ENCODE assay signal across 1 cellular context in the genomic region with DNA sequence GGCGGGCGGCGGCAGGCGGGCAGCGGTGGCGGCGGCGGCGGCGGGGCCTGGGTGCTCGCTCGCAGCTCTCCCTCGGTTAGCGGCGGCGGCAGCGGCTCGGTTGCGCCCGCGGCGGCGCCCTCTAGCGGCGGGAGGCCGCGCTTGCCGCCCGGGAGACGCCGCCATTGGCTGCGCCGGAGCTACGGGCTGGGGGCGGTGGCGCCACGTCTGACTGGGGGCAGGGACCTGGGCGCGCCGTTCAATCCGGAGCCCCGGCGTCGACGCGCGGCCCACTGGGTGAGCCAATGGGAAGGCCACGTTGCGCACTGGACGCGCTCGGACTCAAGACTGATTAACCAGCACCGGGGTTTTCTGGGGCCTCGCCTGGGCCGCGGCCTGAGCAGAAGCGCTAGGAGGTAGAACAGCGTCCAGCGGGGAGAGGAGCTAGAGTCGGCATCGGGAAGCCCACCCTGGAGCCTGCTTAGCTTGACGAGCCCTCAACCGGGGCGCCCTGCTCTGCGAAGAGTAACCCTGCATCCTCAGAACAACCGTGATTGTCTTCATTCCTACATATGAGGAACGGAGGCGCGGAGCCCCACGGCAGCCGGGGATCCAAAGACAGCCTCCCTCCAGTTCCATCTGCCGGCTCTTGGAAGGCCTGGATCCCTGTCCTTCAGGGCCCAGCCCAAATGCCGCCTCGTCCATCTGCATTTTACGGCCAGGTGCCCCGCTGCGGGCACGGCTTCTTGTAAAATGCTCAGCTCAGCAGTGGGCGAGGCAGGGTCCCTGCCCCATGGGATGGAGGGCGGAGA.
TF ChIP-seq lines count a peak whose summit lies in the region.

A gene with protein sequence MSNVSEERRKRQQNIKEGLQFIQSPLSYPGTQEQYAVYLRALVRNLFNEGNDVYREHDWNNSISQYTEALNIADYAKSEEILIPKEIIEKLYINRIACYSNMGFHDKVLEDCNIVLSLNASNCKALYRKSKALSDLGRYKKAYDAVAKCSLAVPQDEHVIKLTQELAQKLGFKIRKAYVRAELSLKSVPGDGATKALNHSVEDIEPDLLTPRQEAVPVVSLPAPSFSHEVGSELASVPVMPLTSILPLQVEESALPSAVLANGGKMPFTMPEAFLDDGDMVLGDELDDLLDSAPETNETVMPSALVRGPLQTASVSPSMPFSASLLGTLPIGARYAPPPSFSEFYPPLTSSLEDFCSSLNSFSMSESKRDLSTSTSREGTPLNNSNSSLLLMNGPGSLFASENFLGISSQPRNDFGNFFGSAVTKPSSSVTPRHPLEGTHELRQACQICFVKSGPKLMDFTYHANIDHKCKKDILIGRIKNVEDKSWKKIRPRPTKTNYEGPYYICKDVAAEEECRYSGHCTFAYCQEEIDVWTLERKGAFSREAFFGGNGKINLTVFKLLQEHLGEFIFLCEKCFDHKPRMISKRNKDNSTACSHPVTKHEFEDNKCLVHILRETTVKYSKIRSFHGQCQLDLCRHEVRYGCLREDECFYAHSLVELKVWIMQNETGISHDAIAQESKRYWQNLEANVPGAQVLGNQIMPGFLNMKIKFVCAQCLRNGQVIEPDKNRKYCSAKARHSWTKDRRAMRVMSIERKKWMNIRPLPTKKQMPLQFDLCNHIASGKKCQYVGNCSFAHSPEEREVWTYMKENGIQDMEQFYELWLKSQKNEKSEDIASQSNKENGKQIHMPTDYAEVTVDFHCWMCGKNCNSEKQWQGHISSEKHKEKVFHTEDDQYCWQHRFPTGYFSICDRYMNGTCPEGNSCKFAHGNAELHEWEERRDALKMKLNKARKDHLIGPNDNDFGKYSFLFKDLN (minus strand): TSS at position 93 of the 791 bp plus-strand sequence. CDS start 14,904 bp downstream, outside the sequence.

TF ChIP-seq in GM12878, 131 proteins besides CTCF, POLR2A, EP300 and RAD21 (continued from another document and continues in another):
- TF ChIP-seq, protein P1, sequence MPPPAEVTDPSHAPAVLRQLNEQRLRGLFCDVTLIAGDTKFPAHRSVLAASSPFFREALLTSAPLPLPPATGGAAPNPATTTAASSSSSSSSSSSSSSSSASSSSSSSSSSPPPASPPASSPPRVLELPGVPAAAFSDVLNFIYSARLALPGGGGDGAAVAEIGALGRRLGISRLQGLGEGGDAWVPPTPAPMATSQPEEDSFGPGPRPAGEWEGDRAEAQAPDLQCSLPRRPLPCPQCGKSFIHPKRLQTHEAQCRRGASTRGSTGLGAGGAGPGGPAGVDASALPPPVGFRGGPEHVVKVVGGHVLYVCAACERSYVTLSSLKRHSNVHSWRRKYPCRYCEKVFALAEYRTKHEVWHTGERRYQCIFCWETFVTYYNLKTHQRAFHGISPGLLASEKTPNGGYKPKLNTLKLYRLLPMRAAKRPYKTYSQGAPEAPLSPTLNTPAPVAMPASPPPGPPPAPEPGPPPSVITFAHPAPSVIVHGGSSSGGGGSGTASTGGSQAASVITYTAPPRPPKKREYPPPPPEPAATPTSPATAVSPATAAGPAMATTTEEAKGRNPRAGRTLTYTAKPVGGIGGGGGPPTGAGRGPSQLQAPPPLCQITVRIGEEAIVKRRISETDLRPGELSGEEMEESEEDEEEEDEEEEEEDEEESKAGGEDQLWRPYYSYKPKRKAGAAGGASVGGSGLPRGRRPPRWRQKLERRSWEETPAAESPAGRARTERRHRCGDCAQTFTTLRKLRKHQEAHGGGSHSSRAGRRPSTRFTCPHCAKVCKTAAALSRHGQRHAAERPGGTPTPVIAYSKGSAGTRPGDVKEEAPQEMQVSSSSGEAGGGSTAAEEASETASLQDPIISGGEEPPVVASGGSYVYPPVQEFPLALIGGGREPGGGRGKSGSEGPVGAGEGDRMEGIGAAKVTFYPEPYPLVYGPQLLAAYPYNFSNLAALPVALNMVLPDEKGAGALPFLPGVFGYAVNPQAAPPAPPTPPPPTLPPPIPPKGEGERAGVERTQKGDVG (CRISPR knock-in tag; IDR thresholded peaks at IDR 0.05) = no peak
- TF ChIP-seq, protein P2, sequence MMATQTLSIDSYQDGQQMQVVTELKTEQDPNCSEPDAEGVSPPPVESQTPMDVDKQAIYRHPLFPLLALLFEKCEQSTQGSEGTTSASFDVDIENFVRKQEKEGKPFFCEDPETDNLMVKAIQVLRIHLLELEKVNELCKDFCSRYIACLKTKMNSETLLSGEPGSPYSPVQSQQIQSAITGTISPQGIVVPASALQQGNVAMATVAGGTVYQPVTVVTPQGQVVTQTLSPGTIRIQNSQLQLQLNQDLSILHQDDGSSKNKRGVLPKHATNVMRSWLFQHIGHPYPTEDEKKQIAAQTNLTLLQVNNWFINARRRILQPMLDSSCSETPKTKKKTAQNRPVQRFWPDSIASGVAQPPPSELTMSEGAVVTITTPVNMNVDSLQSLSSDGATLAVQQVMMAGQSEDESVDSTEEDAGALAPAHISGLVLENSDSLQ (IDR thresholded peaks at IDR 0.05) = peak; percentile 43; the same call in 1 of the 2 replicates
- TF ChIP-seq JUND (IDR thresholded peaks at IDR 0.05; ENCODE audit: low read depth, low read length) (no peak), BHLHE40 (IDR thresholded peaks at IDR 0.05; ENCODE audit: borderline replicate concordance in 1 of 2, low read depth in 2 of 2, low read length in 1 of 2) (peak in 1 of 2 experiments; percentile 78; a peak in 2 of 4 replicates), ASH2L (IDR thresholded peaks at IDR 0.05; ENCODE audit: borderline replicate concordance, low read depth) (0 out of 2 replicates have a peak, but pooled peaks have one; percentile 7), CHD2 (IDR thresholded peaks at IDR 0.05; ENCODE audit: borderline replicate concordance, low read depth, low read length) (peak; percentile 91), DPF2 (IDR thresholded peaks at IDR 0.05) (peak; percentile 67; the same call in 1 of the 2 replicates), BMI1 (IDR thresholded peaks at IDR 0.05; ENCODE audit: borderline replicate concordance) (no peak), TAF1 (IDR thresholded peaks at IDR 0.05; ENCODE audit: borderline replicate concordance, low read depth, low read length) (peak; percentile 82), TBL1XR1 (IDR thresholded peaks at IDR 0.05; ENCODE audit: low read depth, low read length) (no peak), MTA2 (IDR thresholded peaks at IDR 0.05; ENCODE audit: low read depth) (no peak), RB1 (IDR thresholded peaks at IDR 0.05; ENCODE audit: borderline replicate concordance) (peak; percentile 73; the same call in 1 of the 2 replicates), TCF3 (IDR thresholded peaks at IDR 0.05; ENCODE audit: borderline replicate concordance, insufficient read depth, low read depth, low read length) (0 out of 2 replicates have a peak, but pooled peaks have one; percentile 20), NR2F1 (conservative IDR thresholded peaks at IDR 0.05) (peak; percentile 66), HDGF (IDR thresholded peaks at IDR 0.05) (peak; percentile 47; the same call in 1 of the 2 replicates), BRCA1 (IDR thresholded peaks at IDR 0.05; ENCODE audit: low read depth, low read length) (no peak)
- TF ChIP-seq, protein P3, sequence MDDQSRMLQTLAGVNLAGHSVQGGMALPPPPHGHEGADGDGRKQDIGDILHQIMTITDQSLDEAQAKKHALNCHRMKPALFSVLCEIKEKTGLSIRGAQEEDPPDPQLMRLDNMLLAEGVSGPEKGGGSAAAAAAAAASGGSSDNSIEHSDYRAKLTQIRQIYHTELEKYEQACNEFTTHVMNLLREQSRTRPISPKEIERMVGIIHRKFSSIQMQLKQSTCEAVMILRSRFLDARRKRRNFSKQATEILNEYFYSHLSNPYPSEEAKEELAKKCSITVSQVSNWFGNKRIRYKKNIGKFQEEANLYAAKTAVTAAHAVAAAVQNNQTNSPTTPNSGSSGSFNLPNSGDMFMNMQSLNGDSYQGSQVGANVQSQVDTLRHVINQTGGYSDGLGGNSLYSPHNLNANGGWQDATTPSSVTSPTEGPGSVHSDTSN (IDR thresholded peaks at IDR 0.05; ENCODE audit: insufficient replicate concordance, low read depth, low read length) = no peak
- TF ChIP-seq, protein P4, sequence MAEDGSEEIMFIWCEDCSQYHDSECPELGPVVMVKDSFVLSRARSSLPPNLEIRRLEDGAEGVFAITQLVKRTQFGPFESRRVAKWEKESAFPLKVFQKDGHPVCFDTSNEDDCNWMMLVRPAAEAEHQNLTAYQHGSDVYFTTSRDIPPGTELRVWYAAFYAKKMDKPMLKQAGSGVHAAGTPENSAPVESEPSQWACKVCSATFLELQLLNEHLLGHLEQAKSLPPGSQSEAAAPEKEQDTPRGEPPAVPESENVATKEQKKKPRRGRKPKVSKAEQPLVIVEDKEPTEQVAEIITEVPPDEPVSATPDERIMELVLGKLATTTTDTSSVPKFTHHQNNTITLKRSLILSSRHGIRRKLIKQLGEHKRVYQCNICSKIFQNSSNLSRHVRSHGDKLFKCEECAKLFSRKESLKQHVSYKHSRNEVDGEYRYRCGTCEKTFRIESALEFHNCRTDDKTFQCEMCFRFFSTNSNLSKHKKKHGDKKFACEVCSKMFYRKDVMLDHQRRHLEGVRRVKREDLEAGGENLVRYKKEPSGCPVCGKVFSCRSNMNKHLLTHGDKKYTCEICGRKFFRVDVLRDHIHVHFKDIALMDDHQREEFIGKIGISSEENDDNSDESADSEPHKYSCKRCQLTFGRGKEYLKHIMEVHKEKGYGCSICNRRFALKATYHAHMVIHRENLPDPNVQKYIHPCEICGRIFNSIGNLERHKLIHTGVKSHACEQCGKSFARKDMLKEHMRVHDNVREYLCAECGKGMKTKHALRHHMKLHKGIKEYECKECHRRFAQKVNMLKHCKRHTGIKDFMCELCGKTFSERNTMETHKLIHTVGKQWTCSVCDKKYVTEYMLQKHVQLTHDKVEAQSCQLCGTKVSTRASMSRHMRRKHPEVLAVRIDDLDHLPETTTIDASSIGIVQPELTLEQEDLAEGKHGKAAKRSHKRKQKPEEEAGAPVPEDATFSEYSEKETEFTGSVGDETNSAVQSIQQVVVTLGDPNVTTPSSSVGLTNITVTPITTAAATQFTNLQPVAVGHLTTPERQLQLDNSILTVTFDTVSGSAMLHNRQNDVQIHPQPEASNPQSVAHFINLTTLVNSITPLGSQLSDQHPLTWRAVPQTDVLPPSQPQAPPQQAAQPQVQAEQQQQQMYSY (CRISPR knock-in tag; IDR thresholded peaks at IDR 0.05) = no peak
- TF ChIP-seq, protein P5, sequence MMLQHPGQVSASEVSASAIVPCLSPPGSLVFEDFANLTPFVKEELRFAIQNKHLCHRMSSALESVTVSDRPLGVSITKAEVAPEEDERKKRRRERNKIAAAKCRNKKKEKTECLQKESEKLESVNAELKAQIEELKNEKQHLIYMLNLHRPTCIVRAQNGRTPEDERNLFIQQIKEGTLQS (IDR thresholded peaks at IDR 0.05; ENCODE audit: borderline replicate concordance, extremely low read depth, low read depth, low read length) = no peak
- TF ChIP-seq, protein P6, sequence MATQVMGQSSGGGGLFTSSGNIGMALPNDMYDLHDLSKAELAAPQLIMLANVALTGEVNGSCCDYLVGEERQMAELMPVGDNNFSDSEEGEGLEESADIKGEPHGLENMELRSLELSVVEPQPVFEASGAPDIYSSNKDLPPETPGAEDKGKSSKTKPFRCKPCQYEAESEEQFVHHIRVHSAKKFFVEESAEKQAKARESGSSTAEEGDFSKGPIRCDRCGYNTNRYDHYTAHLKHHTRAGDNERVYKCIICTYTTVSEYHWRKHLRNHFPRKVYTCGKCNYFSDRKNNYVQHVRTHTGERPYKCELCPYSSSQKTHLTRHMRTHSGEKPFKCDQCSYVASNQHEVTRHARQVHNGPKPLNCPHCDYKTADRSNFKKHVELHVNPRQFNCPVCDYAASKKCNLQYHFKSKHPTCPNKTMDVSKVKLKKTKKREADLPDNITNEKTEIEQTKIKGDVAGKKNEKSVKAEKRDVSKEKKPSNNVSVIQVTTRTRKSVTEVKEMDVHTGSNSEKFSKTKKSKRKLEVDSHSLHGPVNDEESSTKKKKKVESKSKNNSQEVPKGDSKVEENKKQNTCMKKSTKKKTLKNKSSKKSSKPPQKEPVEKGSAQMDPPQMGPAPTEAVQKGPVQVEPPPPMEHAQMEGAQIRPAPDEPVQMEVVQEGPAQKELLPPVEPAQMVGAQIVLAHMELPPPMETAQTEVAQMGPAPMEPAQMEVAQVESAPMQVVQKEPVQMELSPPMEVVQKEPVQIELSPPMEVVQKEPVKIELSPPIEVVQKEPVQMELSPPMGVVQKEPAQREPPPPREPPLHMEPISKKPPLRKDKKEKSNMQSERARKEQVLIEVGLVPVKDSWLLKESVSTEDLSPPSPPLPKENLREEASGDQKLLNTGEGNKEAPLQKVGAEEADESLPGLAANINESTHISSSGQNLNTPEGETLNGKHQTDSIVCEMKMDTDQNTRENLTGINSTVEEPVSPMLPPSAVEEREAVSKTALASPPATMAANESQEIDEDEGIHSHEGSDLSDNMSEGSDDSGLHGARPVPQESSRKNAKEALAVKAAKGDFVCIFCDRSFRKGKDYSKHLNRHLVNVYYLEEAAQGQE (IDR thresholded peaks at IDR 0.05; ENCODE audit: low read depth, low read length) = no peak
- TF ChIP-seq, protein P7, sequence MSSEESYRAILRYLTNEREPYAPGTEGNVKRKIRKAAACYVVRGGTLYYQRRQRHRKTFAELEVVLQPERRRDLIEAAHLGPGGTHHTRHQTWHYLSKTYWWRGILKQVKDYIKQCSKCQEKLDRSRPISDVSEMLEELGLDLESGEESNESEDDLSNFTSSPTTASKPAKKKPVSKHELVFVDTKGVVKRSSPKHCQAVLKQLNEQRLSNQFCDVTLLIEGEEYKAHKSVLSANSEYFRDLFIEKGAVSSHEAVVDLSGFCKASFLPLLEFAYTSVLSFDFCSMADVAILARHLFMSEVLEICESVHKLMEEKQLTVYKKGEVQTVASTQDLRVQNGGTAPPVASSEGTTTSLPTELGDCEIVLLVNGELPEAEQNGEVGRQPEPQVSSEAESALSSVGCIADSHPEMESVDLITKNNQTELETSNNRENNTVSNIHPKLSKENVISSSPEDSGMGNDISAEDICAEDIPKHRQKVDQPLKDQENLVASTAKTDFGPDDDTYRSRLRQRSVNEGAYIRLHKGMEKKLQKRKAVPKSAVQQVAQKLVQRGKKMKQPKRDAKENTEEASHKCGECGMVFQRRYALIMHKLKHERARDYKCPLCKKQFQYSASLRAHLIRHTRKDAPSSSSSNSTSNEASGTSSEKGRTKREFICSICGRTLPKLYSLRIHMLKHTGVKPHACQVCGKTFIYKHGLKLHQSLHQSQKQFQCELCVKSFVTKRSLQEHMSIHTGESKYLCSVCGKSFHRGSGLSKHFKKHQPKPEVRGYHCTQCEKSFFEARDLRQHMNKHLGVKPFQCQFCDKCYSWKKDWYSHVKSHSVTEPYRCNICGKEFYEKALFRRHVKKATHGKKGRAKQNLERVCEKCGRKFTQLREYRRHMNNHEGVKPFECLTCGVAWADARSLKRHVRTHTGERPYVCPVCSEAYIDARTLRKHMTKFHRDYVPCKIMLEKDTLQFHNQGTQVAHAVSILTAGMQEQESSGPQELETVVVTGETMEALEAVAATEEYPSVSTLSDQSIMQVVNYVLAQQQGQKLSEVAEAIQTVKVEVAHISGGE (CRISPR knock-in tag; IDR thresholded peaks at IDR 0.05) = no peak
- TF ChIP-seq, protein P8, sequence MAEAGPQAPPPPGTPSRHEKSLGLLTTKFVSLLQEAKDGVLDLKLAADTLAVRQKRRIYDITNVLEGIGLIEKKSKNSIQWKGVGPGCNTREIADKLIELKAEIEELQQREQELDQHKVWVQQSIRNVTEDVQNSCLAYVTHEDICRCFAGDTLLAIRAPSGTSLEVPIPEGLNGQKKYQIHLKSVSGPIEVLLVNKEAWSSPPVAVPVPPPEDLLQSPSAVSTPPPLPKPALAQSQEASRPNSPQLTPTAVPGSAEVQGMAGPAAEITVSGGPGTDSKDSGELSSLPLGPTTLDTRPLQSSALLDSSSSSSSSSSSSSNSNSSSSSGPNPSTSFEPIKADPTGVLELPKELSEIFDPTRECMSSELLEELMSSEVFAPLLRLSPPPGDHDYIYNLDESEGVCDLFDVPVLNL (IDR thresholded peaks at IDR 0.05; ENCODE audit: low read depth, low read length) = no peak
